29 cellular contexts compared by ENCODE assay signal in the genomic region with DNA sequence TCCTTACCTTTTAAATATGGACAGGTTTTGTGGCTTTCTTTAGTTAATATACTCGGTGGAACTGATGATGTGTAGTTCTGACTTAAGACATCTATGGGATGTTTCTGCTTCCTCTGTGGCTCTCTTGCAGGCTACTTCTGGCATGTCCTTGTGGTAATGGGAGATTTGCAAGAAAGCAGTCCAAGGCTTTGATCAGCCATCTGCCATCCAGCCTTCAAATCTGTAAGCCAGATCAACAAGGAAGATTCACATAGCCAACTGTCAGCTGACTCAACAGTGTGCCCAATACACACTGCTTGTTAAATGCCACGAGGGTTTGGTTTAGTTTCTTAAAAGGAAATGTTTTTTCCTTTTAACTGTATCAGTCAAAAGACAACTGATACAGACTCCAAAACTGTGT.
"Had no signal": no experiment of that assay in that cellular context is flagged by ENCODE, and none has a peak within 500 bp of the region (broad histone marks: within the 10 kb centered on the region; RNA-seq: fewer than 3 reads in every experiment).

No MANE protein-coding gene starts in this region.

- H3K4me1 Mint-ChIP-seq: central memory CD8-positive, alpha-beta T cell; immature natural killer cell; nephron; stimulated activated naive B cell treated with anti-CD40 and anti-IgM and Interleukin-4, amounts not matched to agents 10 μg/mL and 1 μg/mL and 100 μg/mL, for 72 hours had no signal

- H3K27me3 Mint-ChIP-seq: activated naive CD8-positive, alpha-beta T cell; central memory CD8-positive, alpha-beta T cell; effector memory CD8-positive, alpha-beta T cell; stimulated activated naive B cell treated with anti-CD40 and anti-IgM and Interleukin-4, amounts not matched to agents 10 μg/mL and 1 μg/mL and 100 μg/mL, for 72 hours; type B pancreatic cell had no signal

- DNase-seq: activated CD4-positive, alpha-beta T cell treated with anti-CD3 and anti-CD28 coated beads for 1 hour; activated CD4-positive, alpha-beta T cell treated with anti-CD3 and anti-CD28 coated beads, Interleukin-2, amount 50 U/mL, for 1 hour; activated naive CD4-positive, alpha-beta T cell; activated T-cell treated with anti-CD3 and anti-CD28 coated beads, Interleukin-2, amount 50 U/mL, for 4 hours; adrenal gland; effector memory CD8-positive, alpha-beta T cell; foreskin melanocyte; immature natural killer cell; left ventricle myocardium inferior; midbrain; right lobe of liver; small intestine; stimulated activated CD4-positive, alpha-beta T cell treated with anti-CD3 and anti-CD28 coated beads, Interleukin-2, amount 100 ng/mL, for 48 hours; stimulated activated CD8-positive, alpha-beta memory T cell treated with anti-CD3 and anti-CD28 coated beads, Interleukin-4, amount 100 ng/mL, for 48 hours; stimulated activated naive B cell treated with anti-CD40 and anti-IgM and Interleukin-4, amounts not matched to agents 10 μg/mL and 1 μg/mL and 100 μg/mL, for 72 hours; testis had no signal

- ATAC-seq: activated T-cell treated with anti-CD3 and anti-CD28 coated beads, Interleukin-2, amount 50 U/mL, for 4 hours; effector memory CD8-positive, alpha-beta T cell; esophagus mucosa; right lobe of liver; stimulated activated naive B cell treated with anti-CD40 and anti-IgM and Interleukin-4, amounts not matched to agents 10 μg/mL and 1 μg/mL and 100 μg/mL, for 72 hours had no signal

- H3K79me2 ChIP-seq: hepatocyte, parathyroid adenoma had no signal

- H3K36me3 ChIP-seq: adrenal gland, breast epithelium, left ventricle myocardium inferior, right lobe of liver, vagina had no signal

- H3K9ac ChIP-seq: parathyroid adenoma had no signal

- H3K9me3 Mint-ChIP-seq: type B pancreatic cell had no signal

- FAIRE-seq: colon, endothelial cell of umbilical vein, small intestine had no signal

- H2AFZ ChIP-seq: hepatocyte, parathyroid adenoma had no signal

- H3K27me3 ChIP-seq: adrenal gland, breast epithelium, hepatocyte, right lobe of liver, testis, vagina had no signal

- H3K4me3 Mint-ChIP-seq: activated naive CD8-positive, alpha-beta T cell; activated T-cell treated with anti-CD3 and anti-CD28 coated beads, Interleukin-2, amount 50 U/mL, for 4 hours; central memory CD8-positive, alpha-beta T cell; effector memory CD8-positive, alpha-beta T cell; immature natural killer cell; nephron; stimulated activated naive B cell treated with anti-CD40 and anti-IgM and Interleukin-4, amounts not matched to agents 10 μg/mL and 1 μg/mL and 100 μg/mL, for 72 hours; type B pancreatic cell had no signal

- H3K27ac Mint-ChIP-seq: activated naive CD8-positive, alpha-beta T cell; activated T-helper 2 cell treated with anti-CD3 and anti-CD28 coated beads, Interferon-gamma antibody, Interleukin-2, Interleukin-4, amounts not matched to agents 10 μg/mL and 5 μg/mL and 100 μg/mL, durations not matched to agents 14 hours and 24 hours and 36 hours; effector memory CD8-positive, alpha-beta T cell; immature natural killer cell; nephron; stimulated activated naive B cell treated with anti-CD40 and anti-IgM and Interleukin-4, amounts not matched to agents 10 μg/mL and 1 μg/mL and 100 μg/mL, for 72 hours; type B pancreatic cell had no signal

- H3K4me3 ChIP-seq: adrenal gland, breast epithelium, hepatocyte, left ventricle myocardium inferior, right lobe of liver, testis, vagina had no signal

- H3K36me3 Mint-ChIP-seq: activated naive CD8-positive, alpha-beta T cell; immature natural killer cell; stimulated activated naive B cell treated with anti-CD40 and anti-IgM and Interleukin-4, amounts not matched to agents 10 μg/mL and 1 μg/mL and 100 μg/mL, for 72 hours; type B pancreatic cell had no signal

- H3K9me3 ChIP-seq: adrenal gland, breast epithelium, right lobe of liver, testis, vagina had no signal

- H3K4me2 ChIP-seq: hepatocyte had no signal

- H3K27ac ChIP-seq: adrenal gland, breast epithelium, hepatocyte, left ventricle myocardium inferior, parathyroid adenoma, right lobe of liver, testis, vagina, VCaP had no signal

- H3K4me1 ChIP-seq: adrenal gland, breast epithelium, left ventricle myocardium inferior, parathyroid adenoma, right lobe of liver, testis, vagina had no signal
